17 cellular contexts compared by ENCODE assay signal in genomic region chr10:29266641-29267040, GRCh38. TPM values are rescaled to one million over a fixed set of nuclear protein-coding genes. Genes with fewer than 3 reads are reported as not detected.
DNase-seq lines count a peak whose midpoint lies in the region; ATAC-seq and TF ChIP-seq lines count a peak whose summit lies in the region.
"Had no signal": no experiment of that assay in that cellular context is flagged by ENCODE, and none has a peak within 500 bp of the region (broad histone marks: within the 10 kb centered on the region; RNA-seq: fewer than 3 reads in every experiment).

No MANE protein-coding gene starts in this region.

- H3K4me3 ChIP-seq in BE2C (ENCODE audit: low read depth, low read length) (no peak overlapping the region), ectodermal cell (ENCODE audit: insufficient read depth, low read depth, low read length) (no peak overlapping the region), sigmoid colon (no peak overlapping the region), left ventricle myocardium inferior (no peak overlapping the region)
- H3K4me3 ChIP-seq: PC-9 had no signal

- H3K27me3 ChIP-seq in BE2C: no peaks in the 10 kb centered on the region
- H3K27me3 ChIP-seq in ectodermal cell (ENCODE audit: control insufficient read depth, insufficient read depth, low read length, poor library complexity, severe bottlenecking): no peaks in the 10 kb centered on the region
- H3K27me3 ChIP-seq in sigmoid colon: no peaks in the 10 kb centered on the region
- H3K27me3 ChIP-seq in left ventricle myocardium inferior (ENCODE audit: low read depth): no peaks in the 10 kb centered on the region

- intact Hi-C loops in sigmoid colon (cut with DNase I): no loop called here
- intact Hi-C loops in left ventricle myocardium inferior (cut with micrococcal nuclease): no loop called here

- peaks cover 19% of the 10 kb centered on the region for H3K36me3 Mint-ChIP-seq in mesothelial cell of epicardium

- no peaks in the 10 kb centered on the region for H3K36me3 ChIP-seq in BE2C
- H3K36me3 ChIP-seq in ectodermal cell (ENCODE audit: control insufficient read depth, insufficient read depth, low read length): no peaks in the 10 kb centered on the region
- H3K36me3 ChIP-seq in sigmoid colon: no peaks in the 10 kb centered on the region
- H3K36me3 ChIP-seq in left ventricle myocardium inferior: no peaks in the 10 kb centered on the region

- H3K27ac Mint-ChIP-seq in mesothelial cell of epicardium: peak overlapping the region; percentile 21
- H3K27ac Mint-ChIP-seq: activated T-helper 2 cell treated with anti-CD3 and anti-CD28 coated beads, Interferon-gamma antibody, Interleukin-2, Interleukin-4, amounts not matched to agents 10 μg/mL and 5 μg/mL and 100 μg/mL, durations not matched to agents 14 hours and 24 hours and 36 hours; CD4-positive, alpha-beta T cell had no signal

- WGBS in ectodermal cell, 2 experiments: 10 to 14% methylated on average over 8 of the region's 8 CpGs
- WGBS in sigmoid colon, 2 donors: 85 to 86% methylated on average over 8 of the region's 8 CpGs

- peaks cover 18% of the 10 kb centered on the region for H3K4me1 Mint-ChIP-seq in mesothelial cell of epicardium

- DNase-seq in BE2C: peak; percentile 43
- peak; percentile 37 for DNase-seq in NCI-H1092 (lab: John Stamatoyannopoulos, UW)
- no peak for DNase-seq in mesothelial cell of epicardium (ENCODE audit: low spot score in 2 of 2, unreplicated experiment in 2 of 2)
- DNase-seq in activated effector memory CD4-positive, alpha-beta T cell treated with anti-CD3 and anti-CD28 coated beads, Interleukin-2, amount 50 U/mL, for 16 hours: no peak
- no peak for DNase-seq in sigmoid colon
- DNase-seq in left ventricle myocardium inferior: no peak
- DNase-seq: activated CD4-positive, alpha-beta T cell treated with anti-CD3 and anti-CD28 coated beads, Interleukin-2, amount 50 U/mL, for 1 hour; CD4-positive, alpha-beta T cell; central memory CD4-positive, alpha-beta T cell; PC-9 had no signal

- TF ChIP-seq CTCF in BE2C (IDR thresholded peaks at IDR 0.05; ENCODE audit: low read depth, low read length) (peak; percentile 1; the same call in 1 of the 2 replicates), mesothelial cell of epicardium (IDR thresholded peaks at IDR 0.05; ENCODE audit: unreplicated experiment) (no peak), sigmoid colon (IDR thresholded peaks at IDR 0.05) (no peak), left ventricle myocardium inferior (IDR thresholded peaks at IDR 0.05; ENCODE audit: borderline replicate concordance) (no peak)

- no peak for ATAC-seq in GM18873 (IDR thresholded peaks at IDR 0.05; ENCODE audit: low FRiP score, unreplicated experiment)

- H3K4me3 Mint-ChIP-seq in mesothelial cell of epicardium: no peak overlapping the region
- H3K4me3 Mint-ChIP-seq: CD4-positive, alpha-beta T cell had no signal

- no peak for TF ChIP-seq POLR2A in sigmoid colon (IDR thresholded peaks at IDR 0.05)

- H3K9me3 Mint-ChIP-seq in mesothelial cell of epicardium: peaks cover 12% of the 10 kb centered on the region
- H3K9me3 Mint-ChIP-seq: activated T-helper 2 cell treated with anti-CD3 and anti-CD28 coated beads, Interferon-gamma antibody, Interleukin-2, Interleukin-4, amounts not matched to agents 10 μg/mL and 5 μg/mL and 100 μg/mL, durations not matched to agents 14 hours and 24 hours and 36 hours; CD4-positive, alpha-beta T cell had no signal

- no peaks in the 10 kb centered on the region for H3K27me3 Mint-ChIP-seq in mesothelial cell of epicardium (ENCODE audit: low read depth)

- no peak for TF ChIP-seq EP300 in sigmoid colon (IDR thresholded peaks at IDR 0.05)

- H3K4me1 ChIP-seq in BE2C (no peaks in the 10 kb centered on the region; the same call in 1 of the 2 replicates), ectodermal cell (ENCODE audit: control insufficient read depth, insufficient read depth, low read length) (peaks cover 8% of the 10 kb centered on the region), sigmoid colon (no peaks in the 10 kb centered on the region), left ventricle myocardium inferior (no peaks in the 10 kb centered on the region)

- H3K27ac ChIP-seq in ectodermal cell (ENCODE audit: insufficient read depth, low read depth, low read length, poor library complexity, severe bottlenecking) (peak overlapping the region; percentile 68), sigmoid colon (no peak overlapping the region), left ventricle myocardium inferior (replicated peaks) (no peak overlapping the region)
- H3K27ac ChIP-seq: PC-9 had no signal

- H3K9me3 ChIP-seq in BE2C (no peaks in the 10 kb centered on the region), ectodermal cell (ENCODE audit: control insufficient read depth, low read length) (no peaks in the 10 kb centered on the region), sigmoid colon (peaks cover 0 to 3% (median 0%) of the 10 kb centered on the region in 4 donors), left ventricle myocardium inferior (replicated peaks) (peaks cover 9% of the 10 kb centered on the region)

RNA-seq across cellular contexts. Expression of gene LYZL1, which starts 22.2 kb away (rescaled TPM):
- polyA plus RNA-seq in BE2C (2012; ENCODE audit: insufficient read depth, insufficient read length, low read depth): not detected
- not detected for polyA plus RNA-seq in ectodermal cell (2013, experiment 1 of 4)
- polyA plus RNA-seq in ectodermal cell (2013, experiment 2 of 4): not detected
- not detected for polyA plus RNA-seq in ectodermal cell (2013, experiment 3 of 4)
- not detected for polyA plus RNA-seq in ectodermal cell (2013, experiment 4 of 4)
- total RNA-seq in mesothelial cell of epicardium (not detected in 3 replicates), sigmoid colon (not detected), left ventricle myocardium inferior (not detected)
- not detected for polyA plus RNA-seq in sigmoid colon
- total RNA-seq: activated T-helper 2 cell treated with anti-CD3 and anti-CD28 coated beads, Interferon-gamma antibody, Interleukin-2, Interleukin-4, amounts not matched to agents 10 μg/mL and 5 μg/mL and 100 μg/mL, durations not matched to agents 14 hours and 24 hours and 36 hours; CD4-positive, alpha-beta T cell; myocyte; PC-9; skeletal muscle tissue; T-helper 1 cell treated with Interleukin-12 subunit alpha and Interleukin-12 subunit beta and Interleukin-4 antibody, amounts not matched to agents 30 ng/mL and 1 ng/mL, for 36 hours had no signal
- polyA plus RNA-seq: esophagus had no signal

Comparison
In these comparisons a context has a peak if more than half of its experiments do, and no peak if none do; other contexts are left out.
1. DNase-seq: peak in BE2C (single experiment) and NCI-H1092 (single experiment); none in mesothelial cell of epicardium (0 of 2), activated effector memory CD4-positive, alpha-beta T cell treated with anti-CD3 and anti-CD28 coated beads, Interleukin-2, amount 50 U/mL, for 16 hours (single experiment), sigmoid colon (single experiment) and left ventricle myocardium inferior (single experiment).